8 cellular contexts compared by ENCODE assay signal in genomic region chr19:50090706-50091105, GRCh38.
A peak's percentile ranks its signal among the peaks of the same experiment; 100 is the strongest.
DNase-seq lines count a peak whose midpoint lies in the region; ATAC-seq and TF ChIP-seq lines count a peak whose summit lies in the region.
"Not testable (repeated sequence)": the region's sequence is repeated elsewhere in the genome, so short reads cannot be mapped to it uniquely, and the experiment has no call there.

No MANE protein-coding gene starts in this region.

- H4K20me1 ChIP-seq in GM23338 (replicated peaks; ENCODE audit: insufficient read depth), result not testable (repeated sequence)

- not testable (repeated sequence) for H3K9me2 ChIP-seq in GM23338 (ENCODE audit: insufficient read depth)

- TF ChIP-seq POLR2A in spleen (IDR thresholded peaks at IDR 0.05), result not testable (repeated sequence)

- H3K79me2 ChIP-seq in GM23338 (replicated peaks; ENCODE audit: insufficient read depth), result not testable (repeated sequence)

- not testable (repeated sequence) for H3K4me2 ChIP-seq in GM23338

- not testable (repeated sequence) for BruUV-seq in Panc1 (replicated peaks; lab: Mats Ljungman, UMichigan)

- not testable (repeated sequence) for H3K9me3 ChIP-seq in Panc1 (ENCODE audit: control insufficient read depth, insufficient read depth, low read depth, low read length); endodermal cell (ENCODE audit: control insufficient read depth, low read length); spleen

- peaks cover 13% of the 10 kb centered on the region for H3K36me3 Mint-ChIP-seq in GM23338 (ENCODE audit: low read depth)
- H3K36me3 Mint-ChIP-seq in activated CD4-positive, alpha-beta T cell treated with anti-CD3 and anti-CD28 coated beads, Interleukin-2, amount 10 ng/mL, durations not matched to agents 24 days and 14 days (ENCODE audit: low read depth); activated T-helper 1 cell treated with anti-CD3 and anti-CD28 coated beads, Interleukin-12 subunit alpha, Interleukin-12 subunit beta, Interleukin-2, Interleukin-4 antibody, amounts not matched to agents 30 ng/mL and 10 ng/mL and 1 ng/mL, durations not matched to agents 14 hours and 24 hours and 36 hours (ENCODE audit: low read depth); endodermal cell (ENCODE audit: low read depth): not testable (repeated sequence)

- CTCF ChIA-PET in Panc1 (lab: Charles Lee), result not testable (repeated sequence)

- H3K27ac ChIP-seq in GM23338 (ENCODE audit: low read depth); Panc1 (ENCODE audit: low read length); endodermal cell (ENCODE audit: low read depth, low read length); spleen: not testable (repeated sequence)

- WGBS in endodermal cell (ENCODE audit: insufficient coverage in 1 of 2, insufficient read length in 1 of 2), 2 experiments, result 65 to 66% methylated on average over 7 to 10 of the region's 10 CpGs
- WGBS in spleen, 5 donors, result 35 to 52% (median 45%) methylated on average over 10 of the region's 10 CpGs

- H3K27me3 ChIP-seq in GM23338 (ENCODE audit: insufficient read depth); Panc1 (ENCODE audit: control insufficient read depth, insufficient read depth, low read length); endodermal cell (ENCODE audit: control insufficient read depth, insufficient read depth, low read length, poor library complexity, severe bottlenecking); spleen (replicated peaks in 1 of 7): not testable (repeated sequence)

- intact Hi-C loops in Panc1 (cut with micrococcal nuclease; ENCODE audit: unreplicated experiment); activated CD4-positive, alpha-beta T cell treated with anti-CD3 and anti-CD28 coated beads, Interleukin-2, amount 10 ng/mL, durations not matched to agents 24 days and 14 days (cut with micrococcal nuclease); activated T-helper 1 cell treated with anti-CD3 and anti-CD28 coated beads, Interleukin-12 subunit alpha, Interleukin-12 subunit beta, Interleukin-2, Interleukin-4 antibody, amounts not matched to agents 30 ng/mL and 10 ng/mL and 1 ng/mL, durations not matched to agents 14 hours and 24 hours and 36 hours (cut with micrococcal nuclease); spleen (cut with DNase I; ENCODE audit: low total_unique reads): not testable (repeated sequence)

- H3K9me3 Mint-ChIP-seq in GM23338 (peaks cover 35% of the 10 kb centered on the region), endodermal cell (peaks cover 32% of the 10 kb centered on the region)
- H3K9me3 Mint-ChIP-seq in activated CD4-positive, alpha-beta T cell treated with anti-CD3 and anti-CD28 coated beads, Interleukin-2, amount 10 ng/mL, durations not matched to agents 24 days and 14 days; activated T-helper 1 cell treated with anti-CD3 and anti-CD28 coated beads, Interleukin-12 subunit alpha, Interleukin-12 subunit beta, Interleukin-2, Interleukin-4 antibody, amounts not matched to agents 30 ng/mL and 10 ng/mL and 1 ng/mL, durations not matched to agents 14 hours and 24 hours and 36 hours: not testable (repeated sequence)

- not testable (repeated sequence) for H3F3A ChIP-seq in GM23338 (replicated peaks; ENCODE audit: low read depth)

- not testable (repeated sequence) for H3K4me1 Mint-ChIP-seq in GM23338; activated CD4-positive, alpha-beta T cell treated with anti-CD3 and anti-CD28 coated beads, Interleukin-2, amount 10 ng/mL, durations not matched to agents 24 days and 14 days; activated T-helper 1 cell treated with anti-CD3 and anti-CD28 coated beads, Interleukin-12 subunit alpha, Interleukin-12 subunit beta, Interleukin-2, Interleukin-4 antibody, amounts not matched to agents 30 ng/mL and 10 ng/mL and 1 ng/mL, durations not matched to agents 14 hours and 24 hours and 36 hours (ENCODE audit: low read depth); endodermal cell

- DNase-seq in CD1c-positive myeloid dendritic cell (ENCODE audit: extremely low spot score), result peak; percentile 35
- peak; percentile 37 for DNase-seq in GM23338 (ENCODE audit: low spot score)
- not testable (repeated sequence) for DNase-seq in Panc1 (ENCODE audit: low read depth, low spot score); endodermal cell
- peak; percentile 72 for DNase-seq in activated CD4-positive, alpha-beta T cell treated with anti-CD3 and anti-CD28 coated beads, Interleukin-2, amount 10 ng/mL, durations not matched to agents 24 days and 14 days
- peak; percentile 4 for DNase-seq in activated T-helper 1 cell treated with anti-CD3 and anti-CD28 coated beads, Interleukin-12 subunit alpha, Interleukin-12 subunit beta, Interleukin-2, Interleukin-4 antibody, amounts not matched to agents 30 ng/mL and 10 ng/mL and 1 ng/mL, durations not matched to agents 14 hours and 24 hours and 36 hours (ENCODE audit: low spot score)
- peak; percentile 65 for DNase-seq in spleen
- peak; percentile 15 to 29 for DNase-seq in stimulated activated CD8-positive, alpha-beta memory T cell treated with anti-CD3 and anti-CD28 coated beads, Interleukin-7, amount 100 ng/mL, for 48 hours (ENCODE audit: extremely low read depth in 1 of 2, low read depth in 1 of 2)

- H3K4me3 ChIP-seq in GM23338; Panc1 (ENCODE audit: low read depth in 2 of 2, low read length in 2 of 2); endodermal cell (ENCODE audit: low read length); spleen: not testable (repeated sequence)

- H3K36me3 ChIP-seq in GM23338 (ENCODE audit: insufficient read depth); Panc1 (ENCODE audit: control insufficient read depth, insufficient read depth, low read length); endodermal cell (ENCODE audit: control insufficient read depth, insufficient read depth, low read length); spleen: not testable (repeated sequence)

- not testable (repeated sequence) for H3K27me3 Mint-ChIP-seq in GM23338 (ENCODE audit: insufficient read depth, low read depth, poor library complexity); activated CD4-positive, alpha-beta T cell treated with anti-CD3 and anti-CD28 coated beads, Interleukin-2, amount 10 ng/mL, durations not matched to agents 24 days and 14 days; activated T-helper 1 cell treated with anti-CD3 and anti-CD28 coated beads, Interleukin-12 subunit alpha, Interleukin-12 subunit beta, Interleukin-2, Interleukin-4 antibody, amounts not matched to agents 30 ng/mL and 10 ng/mL and 1 ng/mL, durations not matched to agents 14 hours and 24 hours and 36 hours (ENCODE audit: insufficient read depth); endodermal cell (ENCODE audit: insufficient read depth)

- ATAC-seq in GM23338, result not testable (repeated sequence)
- ATAC-seq in Panc1, result peak; percentile 68; the same call in 1 of the 2 replicates

- peak; percentile 59 to 62 for TF ChIP-seq CTCF in GM23338 (conservative IDR thresholded peaks at IDR 0.05; ENCODE audit: low read depth in 2 of 2)
- TF ChIP-seq CTCF in Panc1 (IDR thresholded peaks at IDR 0.05), result peak; percentile 82
- peak; percentile 39 for TF ChIP-seq CTCF in endodermal cell (conservative IDR thresholded peaks at IDR 0.05)
- peak in 6 of 11 experiments; percentile 15 to 41 (median 27) for TF ChIP-seq CTCF in spleen (IDR thresholded peaks at IDR 0.05 in 8 of 11, conservative IDR thresholded peaks at IDR 0.05 in 3 of 11)

- H3K27ac Mint-ChIP-seq in GM23338; activated CD4-positive, alpha-beta T cell treated with anti-CD3 and anti-CD28 coated beads, Interleukin-2, amount 10 ng/mL, durations not matched to agents 24 days and 14 days; activated T-helper 1 cell treated with anti-CD3 and anti-CD28 coated beads, Interleukin-12 subunit alpha, Interleukin-12 subunit beta, Interleukin-2, Interleukin-4 antibody, amounts not matched to agents 30 ng/mL and 10 ng/mL and 1 ng/mL, durations not matched to agents 14 hours and 24 hours and 36 hours; endodermal cell: not testable (repeated sequence)

- H3K4me1 ChIP-seq in GM23338 (ENCODE audit: insufficient read depth); Panc1 (ENCODE audit: control insufficient read depth, insufficient read depth, low read length); endodermal cell (ENCODE audit: control insufficient read depth, insufficient read depth, low read length); spleen: not testable (repeated sequence)

- in situ Hi-C loops in Panc1 (cut with HindIII; ENCODE audit: low pct_unique_long_range_greater_than_20kb, low sequenced_read_pairs), result not testable (repeated sequence)

- not testable (repeated sequence) for H3K4me3 Mint-ChIP-seq in GM23338; activated CD4-positive, alpha-beta T cell treated with anti-CD3 and anti-CD28 coated beads, Interleukin-2, amount 10 ng/mL, durations not matched to agents 24 days and 14 days; activated T-helper 1 cell treated with anti-CD3 and anti-CD28 coated beads, Interleukin-12 subunit alpha, Interleukin-12 subunit beta, Interleukin-2, Interleukin-4 antibody, amounts not matched to agents 30 ng/mL and 10 ng/mL and 1 ng/mL, durations not matched to agents 14 hours and 24 hours and 36 hours; endodermal cell

- POLR2A ChIA-PET in Panc1 (lab: Charles Lee), result not testable (repeated sequence)

- not testable (repeated sequence) for H2AFZ ChIP-seq in GM23338

- H3K9ac ChIP-seq in endodermal cell (ENCODE audit: extremely low read depth, low read length, poor library complexity, severe bottlenecking), result not testable (repeated sequence)

Comparison
In these comparisons a context has a peak if more than half of its experiments do, and no peak if none do; other contexts are left out.
1. CTCF ChIP-seq: peak in every context shown above with its lines; median percentile 82 in Panc1; 60 in GM23338; 39 in endodermal cell; 27 in spleen.